Comparison of ENCODE assay signal across 11 cellular contexts in genomic region chr22:19103881-19104821, GRCh38. TPM values are rescaled to one million over a fixed set of nuclear protein-coding genes. Genes with fewer than 3 reads are reported as not detected.
A peak's percentile ranks its signal among the peaks of the same experiment; 100 is the strongest.
DNase-seq lines count a peak whose midpoint lies in the region; ATAC-seq and TF ChIP-seq lines count a peak whose summit lies in the region.
"Had no signal": no experiment of that assay in that cellular context is flagged by ENCODE, and none has a peak within 500 bp of the region (broad histone marks: within the 10 kb centered on the region; RNA-seq: fewer than 3 reads in every experiment).

No MANE protein-coding gene starts in this region.

- H3K4me1 Mint-ChIP-seq in stimulated activated naive B cell treated with anti-CD40 and anti-IgM and Interleukin-4, amounts not matched to agents 10 μg/mL and 1 μg/mL and 100 μg/mL, for 72 hours, result peaks cover 20 to 43% of the 10 kb centered on the region in 2 donors

- no peaks in the 10 kb centered on the region for H3K9me3 Mint-ChIP-seq in stimulated activated naive B cell treated with anti-CD40 and anti-IgM and Interleukin-4, amounts not matched to agents 10 μg/mL and 1 μg/mL and 100 μg/mL, for 72 hours
- H3K9me3 Mint-ChIP-seq: stimulated activated effector memory CD8-positive, alpha-beta T cell treated with anti-CD3 and anti-CD28 coated beads, Interleukin-12 subunit alpha, Interleukin-12 subunit beta, amount 100 ng/mL, for 72 hours had no signal

- peak overlapping the region; percentile 47 for H3K27ac Mint-ChIP-seq in stimulated activated naive B cell treated with anti-CD40 and anti-IgM and Interleukin-4, amounts not matched to agents 10 μg/mL and 1 μg/mL and 100 μg/mL, for 72 hours
- H3K27ac Mint-ChIP-seq: stimulated activated effector memory CD8-positive, alpha-beta T cell treated with anti-CD3 and anti-CD28 coated beads, Interleukin-12 subunit alpha, Interleukin-12 subunit beta, amount 100 ng/mL, for 72 hours had no signal

- H3K4me3 ChIP-seq in esophagus muscularis mucosa, result no peak overlapping the region
- H3K4me3 ChIP-seq: A549 had no signal

- peak overlapping the region in 3 of 4 donors; percentile 6 to 49 (median 25) for H3K27ac ChIP-seq in esophagus muscularis mucosa (replicated peaks in 1 of 4)
- H3K27ac ChIP-seq: A549 had no signal

- no peak for TF ChIP-seq POLR2A in esophagus muscularis mucosa (IDR thresholded peaks at IDR 0.05; ENCODE audit: low read depth)

- peaks cover 39 to 58% (median 55%) of the 10 kb centered on the region in 4 donors for H3K4me1 ChIP-seq in esophagus muscularis mucosa

- H3K4me3 Mint-ChIP-seq in stimulated activated naive B cell treated with anti-CD40 and anti-IgM and Interleukin-4, amounts not matched to agents 10 μg/mL and 1 μg/mL and 100 μg/mL, for 72 hours, result no peak overlapping the region
- H3K4me3 Mint-ChIP-seq: stimulated activated effector memory CD8-positive, alpha-beta T cell treated with anti-CD3 and anti-CD28 coated beads, Interleukin-12 subunit alpha, Interleukin-12 subunit beta, amount 100 ng/mL, for 72 hours had no signal

- no peak for ATAC-seq in stimulated activated naive B cell treated with anti-CD40 and anti-IgM and Interleukin-4, amounts not matched to agents 10 μg/mL and 1 μg/mL and 100 μg/mL, for 72 hours (replicated peaks)
- ATAC-seq in GM19351 (IDR thresholded peaks at IDR 0.05; ENCODE audit: unreplicated experiment), result no peak
- ATAC-seq: stimulated activated effector memory CD8-positive, alpha-beta T cell treated with anti-CD3 and anti-CD28 coated beads, Interleukin-12 subunit alpha, Interleukin-12 subunit beta, amount 100 ng/mL, for 72 hours had no signal

- no peaks in the 10 kb centered on the region for H3K27me3 Mint-ChIP-seq in stimulated activated naive B cell treated with anti-CD40 and anti-IgM and Interleukin-4, amounts not matched to agents 10 μg/mL and 1 μg/mL and 100 μg/mL, for 72 hours

- H3K9me3 ChIP-seq in esophagus muscularis mucosa, result no peaks in the 10 kb centered on the region
- H3K9me3 ChIP-seq: A549 had no signal

- no peak for TF ChIP-seq EP300 in esophagus muscularis mucosa (IDR thresholded peaks at IDR 0.05)

- peaks cover 12 to 21% of the 10 kb centered on the region in 2 donors for H3K36me3 Mint-ChIP-seq in stimulated activated naive B cell treated with anti-CD40 and anti-IgM and Interleukin-4, amounts not matched to agents 10 μg/mL and 1 μg/mL and 100 μg/mL, for 72 hours
- H3K36me3 Mint-ChIP-seq: stimulated activated effector memory CD8-positive, alpha-beta T cell treated with anti-CD3 and anti-CD28 coated beads, Interleukin-12 subunit alpha, Interleukin-12 subunit beta, amount 100 ng/mL, for 72 hours had no signal

- no peak for TF ChIP-seq CTCF in esophagus muscularis mucosa (IDR thresholded peaks at IDR 0.05)

- peaks cover 0 to 3% (median 0%) of the 10 kb centered on the region in 4 donors for H3K36me3 ChIP-seq in esophagus muscularis mucosa

- 51% methylated on average over 5 of the region's 5 CpGs for WGBS in esophagus muscularis mucosa

- H3K27me3 ChIP-seq in esophagus muscularis mucosa, result no peaks in the 10 kb centered on the region

- DNase-seq in NCI-H2107 treated with DMSO at 0.1 percent for 48 hours (lab: John Stamatoyannopoulos, UW; ENCODE audit: unreplicated experiment) (peak; percentile 58), NCI-H2107 (lab: John Stamatoyannopoulos, UW) (no peak), esophagus muscularis mucosa (ENCODE audit: extremely low spot score) (no peak)
- no peak for DNase-seq in stimulated activated naive B cell treated with anti-CD40 and anti-IgM and Interleukin-4, amounts not matched to agents 10 μg/mL and 1 μg/mL and 100 μg/mL, for 72 hours
- DNase-seq in stimulated activated CD4-positive, alpha-beta T cell treated with anti-CD3 and anti-CD28 coated beads, Interleukin-2, amount 100 ng/mL, for 48 hours, result no peak
- DNase-seq: activated CD4-positive, alpha-beta T cell treated with anti-CD3 and anti-CD28 coated beads, Interleukin-2, amount 50 U/mL, for 48 hours; NCI-H1417 had no signal

- intact Hi-C loops in esophagus muscularis mucosa (cut with DNase I), result no loop called here

RNA-seq across cellular contexts. Expression of gene DGCR2, which starts 18.1 kb away (rescaled TPM):
- 10 to 100 TPM; 45.7 to 79.6 (median 65.4) TPM for total RNA-seq in esophagus muscularis mucosa

RNA-seq across cellular contexts. Expression of gene TSSK2, which starts 27.0 kb away (rescaled TPM):
- not detected for total RNA-seq in esophagus muscularis mucosa
- total RNA-seq: cardiac septum had no signal

RNA-seq across cellular contexts. Expression of gene ESS2, which starts 40.3 kb away (rescaled TPM):
- total RNA-seq in esophagus muscularis mucosa, result 10 to 100 TPM; 11.2 to 21.9 (median 19.9) TPM

RNA-seq across cellular contexts. Expression of gene GSC2, which starts 45.9 kb away (rescaled TPM):
- not detected for total RNA-seq in esophagus muscularis mucosa
- total RNA-seq: cardiac septum had no signal
